ENCODE assay signal across 7 cellular contexts in the genomic region with DNA sequence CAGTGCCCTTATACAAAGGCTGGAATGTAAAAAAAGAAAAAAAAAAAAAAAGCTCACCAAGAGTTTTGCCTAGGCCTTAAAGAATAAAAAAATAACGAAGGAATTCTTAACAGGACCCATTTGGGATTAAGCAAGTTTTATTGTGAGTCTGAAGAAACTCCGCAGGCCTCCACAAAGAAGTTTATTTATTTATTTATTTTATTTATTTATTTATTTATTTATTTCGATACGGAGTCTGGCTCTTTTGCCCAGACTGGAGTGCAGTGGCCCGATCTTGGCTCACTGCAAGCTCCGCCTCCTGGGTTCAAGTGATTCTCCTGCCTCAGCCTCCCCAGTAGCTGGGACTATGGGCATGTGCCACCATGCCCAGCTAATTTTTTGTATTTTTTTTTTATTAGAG. TPM values are rescaled to one million over a fixed set of nuclear protein-coding genes. Genes with fewer than 3 reads are reported as not detected.
"Had no signal": no experiment of that assay in that cellular context is flagged by ENCODE, and none has a peak within 500 bp of the region (broad histone marks: within the 10 kb centered on the region; RNA-seq: fewer than 3 reads in every experiment).

No MANE protein-coding gene starts in this region.

RNA-seq across cellular contexts. Expression of a gene that starts 8.1 kb away (rescaled TPM):
- polyA plus RNA-seq: immature natural killer cell; keratinocyte; liver; lung; mammary epithelial cell; naive thymus-derived CD4-positive, alpha-beta T cell had no signal

RNA-seq across cellular contexts. Expression of a gene that starts 9.3 kb away (rescaled TPM):
- polyA plus RNA-seq: hepatocyte; immature natural killer cell; keratinocyte; liver; lung; mammary epithelial cell; naive thymus-derived CD4-positive, alpha-beta T cell had no signal

RNA-seq across cellular contexts. Expression of a gene that starts 21.6 kb away (rescaled TPM):
- polyA plus RNA-seq: hepatocyte; immature natural killer cell; keratinocyte; liver; lung; mammary epithelial cell; naive thymus-derived CD4-positive, alpha-beta T cell had no signal

RNA-seq across cellular contexts. Expression of a gene that starts 37.5 kb away (rescaled TPM):
- polyA plus RNA-seq: hepatocyte; immature natural killer cell; liver; lung; mammary epithelial cell; naive thymus-derived CD4-positive, alpha-beta T cell had no signal

RNA-seq across cellular contexts. Expression of a gene that starts 55.3 kb away (rescaled TPM):
- polyA plus RNA-seq: hepatocyte; immature natural killer cell; liver; lung; mammary epithelial cell; naive thymus-derived CD4-positive, alpha-beta T cell had no signal
